ENCODE assay signal across 20 cellular contexts in genomic region chr2:15293262-15293937, GRCh38.
DNase-seq lines count a peak whose midpoint lies in the region; ATAC-seq, FAIRE-seq and TF ChIP-seq lines count a peak whose summit lies in the region.
"Had no signal": no experiment of that assay in that cellular context is flagged by ENCODE, and none has a peak within 500 bp of the region (broad histone marks: within the 10 kb centered on the region; RNA-seq: fewer than 3 reads in every experiment).

No MANE protein-coding gene starts in this region.

- no peak overlapping the region for H3K4me2 ChIP-seq in GM12878 (ENCODE audit: control insufficient read depth, insufficient read depth)

- no peaks in the 10 kb centered on the region for H3K9me3 Mint-ChIP-seq in stimulated activated naive CD8-positive, alpha-beta T cell treated with anti-CD3 and anti-CD28 coated beads, Interleukin-15, amount 100 ng/mL, for 72 hours
- H3K9me3 Mint-ChIP-seq in endothelial cell (ENCODE audit: unreplicated experiment): no peaks in the 10 kb centered on the region
- H3K9me3 Mint-ChIP-seq: stimulated activated naive CD8-positive, alpha-beta T cell treated with anti-CD3 and anti-CD28 coated beads, Interleukin-15, Interleukin-2, amounts not matched to agents 100 ng/mL and 50 ng/mL, for 24 hours had no signal

- RAD21 ChIA-PET in GM12878 (lab: Charles Lee; ENCODE audit: unreplicated experiment): no interaction called here

- H3K9me3 ChIP-seq in GM12878 (replicated peaks; ENCODE audit: control insufficient read depth, insufficient read depth, low read length) (no peaks in the 10 kb centered on the region), MG63 (no peaks in the 10 kb centered on the region)

- no peaks in the 10 kb centered on the region for H4K20me1 ChIP-seq in GM12878 (ENCODE audit: control insufficient read depth, insufficient read depth)

- no peak overlapping the region for H3K4me3 ChIP-seq in GM12878
- H3K4me3 ChIP-seq in MG63: no peak overlapping the region
- H3K4me3 ChIP-seq: dorsolateral prefrontal cortex, GM23248, lung, SK-N-MC, skin epidermis had no signal

- in situ Hi-C loops in GM12878 (cut with MboI): no loop called here

- FAIRE-seq in GM12878 (lab: Jason Lieb, UNC): peak; percentile 13
- FAIRE-seq: GM12892 had no signal

- ATAC-seq in GM18498 (IDR thresholded peaks at IDR 0.05; ENCODE audit: unreplicated experiment) (peak; percentile 75), GM19468 (IDR thresholded peaks at IDR 0.05; ENCODE audit: extremely low read depth, unreplicated experiment) (peak; percentile 61), HG03060 (IDR thresholded peaks at IDR 0.05; ENCODE audit: low read depth, unreplicated experiment) (peak; percentile 44), GM12878 (no peak), esophagus mucosa (no peak)
- no peak for ATAC-seq in stimulated activated naive CD8-positive, alpha-beta T cell treated with anti-CD3 and anti-CD28 coated beads, Interleukin-15, amount 100 ng/mL, for 72 hours

- H3K27me3 Mint-ChIP-seq in stimulated activated naive CD8-positive, alpha-beta T cell treated with anti-CD3 and anti-CD28 coated beads, Interleukin-15, amount 100 ng/mL, for 72 hours: no peaks in the 10 kb centered on the region
- H3K27me3 Mint-ChIP-seq in endothelial cell (ENCODE audit: unreplicated experiment): no peaks in the 10 kb centered on the region
- H3K27me3 Mint-ChIP-seq: CD4-positive, CD25-positive, alpha-beta regulatory T cell; stimulated activated naive CD8-positive, alpha-beta T cell treated with anti-CD3 and anti-CD28 coated beads, Interleukin-15, Interleukin-2, amounts not matched to agents 100 ng/mL and 50 ng/mL, for 24 hours had no signal

- H3K27ac ChIP-seq in GM12878 (ENCODE audit: control insufficient read depth, insufficient read depth): no peak overlapping the region
- H3K27ac ChIP-seq: brain microvascular endothelial cell, dorsolateral prefrontal cortex, GM23248, SK-N-MC, skin epidermis had no signal

- H3K36me3 ChIP-seq in GM12878 (ENCODE audit: control insufficient read depth in 2 of 2, insufficient read depth in 2 of 2, low read length in 1 of 2) (peaks cover 2 to 7% of the 10 kb centered on the region in 2 experiments; a peak in 3 of 4 replicates), MG63 (peaks cover 2% of the 10 kb centered on the region)

- BruUV-seq in GM12878 (replicated peaks; lab: Mats Ljungman, UMichigan): no TSS peak

- H3K9ac ChIP-seq in GM12878 (ENCODE audit: control insufficient read depth, insufficient read depth, low read length): no peak overlapping the region
- H3K9ac ChIP-seq: GM23248 had no signal

- no peak for TF ChIP-seq CTCF in GM12878 (IDR thresholded peaks at IDR 0.05 in 2 of 3, conservative IDR thresholded peaks at IDR 0.05 in 1 of 3; ENCODE audit: control insufficient read depth in 2 of 3, extremely low read depth in 1 of 3, insufficient read depth in 1 of 3, low read depth in 3 of 3, low read length in 3 of 3)
- TF ChIP-seq CTCF in endothelial cell (IDR thresholded peaks at IDR 0.05; ENCODE audit: unreplicated experiment): no peak

- TF ChIP-seq EP300 in GM12878 (IDR thresholded peaks at IDR 0.05; ENCODE audit: borderline replicate concordance in 1 of 2, control insufficient read depth in 1 of 2, low read depth in 2 of 2, low read length in 2 of 2): no peak

- H3K27me3 ChIP-seq in GM12878 (replicated peaks in 1 of 2; ENCODE audit: control insufficient read depth in 2 of 2, insufficient read depth in 2 of 2, low read length in 1 of 2) (no peaks in the 10 kb centered on the region), MG63 (no peaks in the 10 kb centered on the region)
- H3K27me3 ChIP-seq: brain microvascular endothelial cell, dorsolateral prefrontal cortex had no signal

- H3K4me1 ChIP-seq in GM12878 (ENCODE audit: control insufficient read depth, insufficient read depth, low read length): no peaks in the 10 kb centered on the region

- SMC1A ChIA-PET in GM12878 (lab: Charles Lee; ENCODE audit: uncharacterized antibody, unreplicated experiment): interaction anchor here (0.5 to 1.0 kb wide), 2 partner anchors 14 to 300 kb away, joined by 3 read pairs; no protein-coding TSS in a partner anchor

- intact Hi-C loops in GM12878 (cut with micrococcal nuclease; ENCODE audit: unreplicated experiment): no loop called here

- H3K36me3 Mint-ChIP-seq in endothelial cell (ENCODE audit: low read depth, unreplicated experiment): peaks cover 3% of the 10 kb centered on the region

- no peak overlapping the region for H2AFZ ChIP-seq in GM12878 (ENCODE audit: control insufficient read depth, low read depth, low read length)
- H2AFZ ChIP-seq: GM23248 had no signal

- H3K4me3 Mint-ChIP-seq in stimulated activated naive CD8-positive, alpha-beta T cell treated with anti-CD3 and anti-CD28 coated beads, Interleukin-15, amount 100 ng/mL, for 72 hours: no peak overlapping the region
- H3K4me3 Mint-ChIP-seq in endothelial cell (ENCODE audit: unreplicated experiment): no peak overlapping the region
- H3K4me3 Mint-ChIP-seq: CD4-positive, CD25-positive, alpha-beta regulatory T cell; stimulated activated naive CD8-positive, alpha-beta T cell treated with anti-CD3 and anti-CD28 coated beads, Interleukin-15, Interleukin-2, amounts not matched to agents 100 ng/mL and 50 ng/mL, for 24 hours had no signal

- no peak for TF ChIP-seq POLR2A in GM12878 (IDR thresholded peaks at IDR 0.05; ENCODE audit: low read depth, low read length)

- POLR2A ChIA-PET in GM12878 (lab: Charles Lee): no interaction called here

- WGBS in GM12878 (ENCODE audit: insufficient coverage, insufficient replicate concordance, low lambda C conversion rate, missing lambda C conversion rate): 98% methylated on average over 3 of the region's 3 CpGs

- H3K4me1 Mint-ChIP-seq in stimulated activated naive CD8-positive, alpha-beta T cell treated with anti-CD3 and anti-CD28 coated beads, Interleukin-15, amount 100 ng/mL, for 72 hours: no peaks in the 10 kb centered on the region
- H3K4me1 Mint-ChIP-seq in endothelial cell (ENCODE audit: unreplicated experiment): no peaks in the 10 kb centered on the region
- H3K4me1 Mint-ChIP-seq: CD4-positive, CD25-positive, alpha-beta regulatory T cell had no signal

- H3K27ac Mint-ChIP-seq in stimulated activated naive CD8-positive, alpha-beta T cell treated with anti-CD3 and anti-CD28 coated beads, Interleukin-15, amount 100 ng/mL, for 72 hours: no peak overlapping the region
- no peak overlapping the region for H3K27ac Mint-ChIP-seq in endothelial cell (ENCODE audit: unreplicated experiment)
- H3K27ac Mint-ChIP-seq: stimulated activated naive CD8-positive, alpha-beta T cell treated with anti-CD3 and anti-CD28 coated beads, Interleukin-15, Interleukin-2, amounts not matched to agents 100 ng/mL and 50 ng/mL, for 24 hours had no signal

- TF ChIP-seq RAD21 in GM12878 (IDR thresholded peaks at IDR 0.05; ENCODE audit: insufficient read depth, low read depth, low read length): no peak

- no peaks in the 10 kb centered on the region for H3K79me2 ChIP-seq in GM12878 (ENCODE audit: control insufficient read depth, insufficient read depth, low read length)

- CTCF ChIA-PET in GM12878 (lab: Yijun Ruan, JAX): no interaction called here

- DNase-seq in GM12878 (ENCODE audit: low read depth, low spot score): no peak
- DNase-seq in stimulated activated naive CD8-positive, alpha-beta T cell treated with anti-CD3 and anti-CD28 coated beads, Interleukin-15, amount 100 ng/mL, for 72 hours: no peak
- DNase-seq in endothelial cell (ENCODE audit: low spot score): no peak
- no peak for DNase-seq in MG63
- DNase-seq: activated naive CD4-positive, alpha-beta T cell treated with Interleukin-2 at 50 U/mL for 16 hours; brain microvascular endothelial cell; CD4-positive, CD25-positive, alpha-beta regulatory T cell; dorsolateral prefrontal cortex; GM23248; NCI-H1105 treated with DMSO at 0.1 percent for 48 hours; NCI-H2227 treated with DMSO at 0.1 percent for 48 hours had no signal

TF ChIP-seq in GM12878, 131 proteins besides CTCF, POLR2A, EP300 and RAD21:
- TF ChIP-seq KDM1A (IDR thresholded peaks at IDR 0.05; ENCODE audit: borderline replicate concordance) (no peak), MYC (IDR thresholded peaks at IDR 0.05; ENCODE audit: insufficient read depth, insufficient read length, insufficient replicate concordance, low read length, severe bottlenecking) (no peak), ESRRA (IDR thresholded peaks at IDR 0.05; ENCODE audit: low read length) (no peak), MYB (IDR thresholded peaks at IDR 0.05; ENCODE audit: borderline replicate concordance, low read depth, low read length) (no peak)

Comparison
In these comparisons a context has a peak if more than half of its experiments do, and no peak if none do; other contexts are left out.
1. ATAC-seq: peak in GM18498 (single experiment), GM19468 (single experiment) and HG03060 (single experiment); none in GM12878 (single experiment), stimulated activated naive CD8-positive, alpha-beta T cell treated with anti-CD3 and anti-CD28 coated beads, Interleukin-15, amount 100 ng/mL, for 72 hours (single experiment) and esophagus mucosa (single experiment).